29 cellular contexts compared by ENCODE assay signal in the genomic region with DNA sequence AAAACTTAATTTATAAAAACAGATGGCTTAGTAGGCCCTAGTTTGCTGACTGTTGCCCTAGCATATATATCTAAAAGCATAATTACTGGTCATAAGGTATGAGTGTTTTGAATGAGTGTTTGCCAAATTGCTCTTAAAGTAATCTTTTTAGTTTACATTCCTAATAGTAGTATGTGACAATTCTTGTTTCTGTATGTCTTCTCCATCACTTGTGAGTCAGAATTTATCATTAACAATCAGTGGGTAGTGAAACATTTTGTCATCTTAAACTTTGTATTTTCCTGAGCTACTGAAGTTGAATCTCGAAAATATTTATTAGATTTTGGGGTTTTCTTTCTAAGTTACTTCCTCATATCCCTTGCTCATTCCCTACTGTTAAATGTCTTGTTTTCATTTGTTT. TPM values are rescaled to one million over a fixed set of nuclear protein-coding genes. Genes with fewer than 3 reads are reported as not detected.
DNase-seq lines count a peak whose midpoint lies in the region; ATAC-seq and TF ChIP-seq lines count a peak whose summit lies in the region.
"Had no signal": no experiment of that assay in that cellular context is flagged by ENCODE, and none has a peak within 500 bp of the region (broad histone marks: within the 10 kb centered on the region; RNA-seq: fewer than 3 reads in every experiment).

No MANE protein-coding gene starts in this region.

- no peak overlapping the region for H2AFZ ChIP-seq in IMR-90 (replicated peaks; ENCODE audit: low read length, poor library complexity)
- H2AFZ ChIP-seq in osteoblast (ENCODE audit: low read length): no peak overlapping the region
- H2AFZ ChIP-seq: PC-9 had no signal

- no peak overlapping the region for H2BK15ac ChIP-seq in IMR-90 (ENCODE audit: low read depth, low read length)

- H3K9me1 ChIP-seq in IMR-90 (ENCODE audit: insufficient read depth, low read length): peaks cover 6% of the 10 kb centered on the region

- H2AK9ac ChIP-seq in IMR-90 (replicated peaks; ENCODE audit: low read depth, low read length, poor library complexity): no peak overlapping the region

- H2BK5ac ChIP-seq in IMR-90 (ENCODE audit: low read depth, low read length, poor library complexity, severe bottlenecking): peak overlapping the region; percentile 81

- H3K18ac ChIP-seq in IMR-90 (ENCODE audit: low read depth, low read length): no peak overlapping the region

- no peak for TF ChIP-seq RAD21 in IMR-90 (IDR thresholded peaks at IDR 0.05; ENCODE audit: low read length)

- dilution Hi-C loops in IMR-90 (cut with HindIII; ENCODE audit: low sequenced_read_pairs, unreplicated experiment): no loop called here

- no peaks in the 10 kb centered on the region for H3K9me3 ChIP-seq in IMR-90 (ENCODE audit: control insufficient read depth, insufficient read depth, low read length)
- no peaks in the 10 kb centered on the region for H3K9me3 ChIP-seq in osteoblast (ENCODE audit: low read depth, low read length)
- no peaks in the 10 kb centered on the region for H3K9me3 ChIP-seq in right cardiac atrium (ENCODE audit: control insufficient read depth, low read length)
- H3K9me3 ChIP-seq: Caco-2, colonic mucosa, neutrophil, prostate gland, tibial artery had no signal

- H4K5ac ChIP-seq in IMR-90 (ENCODE audit: low read depth, low read length): no peak overlapping the region

- no peak for TF ChIP-seq CTCF in AG09309 (IDR thresholded peaks at IDR 0.05; ENCODE audit: control insufficient read depth, insufficient read depth, low read depth, low read length, missing control alignments)
- TF ChIP-seq CTCF in IMR-90 (conservative IDR thresholded peaks at IDR 0.05; ENCODE audit: low read depth, low read length): no peak
- no peak for TF ChIP-seq CTCF in epithelial cell of esophagus (IDR thresholded peaks at IDR 0.05; ENCODE audit: insufficient read depth, low read depth, low read length, missing control alignments)
- no peak for TF ChIP-seq CTCF in osteoblast (IDR thresholded peaks at IDR 0.05; ENCODE audit: extremely low read depth, low read depth, low read length)

- H3K4me1 ChIP-seq in IMR-90 (ENCODE audit: control insufficient read depth, insufficient read depth, low read length): peaks cover 4% of the 10 kb centered on the region
- H3K4me1 ChIP-seq in osteoblast (ENCODE audit: insufficient read depth, low read length): peaks cover 4% of the 10 kb centered on the region
- no peaks in the 10 kb centered on the region for H3K4me1 ChIP-seq in right cardiac atrium (ENCODE audit: control insufficient read depth, insufficient read depth, low read length)
- H3K4me1 ChIP-seq: Caco-2, colonic mucosa, prostate gland, tibial artery had no signal

- H3K56ac ChIP-seq in IMR-90 (ENCODE audit: extremely low read depth, insufficient read depth, low read length): no peak overlapping the region

- no peak overlapping the region for H3K14ac ChIP-seq in IMR-90 (replicated peaks; ENCODE audit: low read depth, low read length)

- CTCF ChIA-PET in IMR-90 (lab: Yijun Ruan, JAX): interaction anchor here (0.6 to 1.0 kb wide), 3 partner anchors 40 to 78 kb away, joined by 5 to 8 read pairs (median 7); no protein-coding TSS in a partner anchor

- no peak overlapping the region for H3K4ac ChIP-seq in IMR-90 (ENCODE audit: low read depth, low read length)

- H3K27ac ChIP-seq in IMR-90 (ENCODE audit: insufficient read depth, low read length) (no peak overlapping the region), osteoblast (ENCODE audit: low read depth, low read length) (peak overlapping the region; percentile 16), right cardiac atrium (ENCODE audit: low read length) (no peak overlapping the region)
- H3K27ac ChIP-seq: C4-2B, colonic mucosa, neutrophil, PC-9, prostate gland, tibial artery had no signal

- no peak overlapping the region for H3K4me3 ChIP-seq in AG09309 (ENCODE audit: control insufficient read depth, low read depth, low read length)
- H3K4me3 ChIP-seq in IMR-90 (ENCODE audit: insufficient read depth, low read depth, low read length): no peak overlapping the region
- no peak overlapping the region for H3K4me3 ChIP-seq in epithelial cell of esophagus (ENCODE audit: low read length)
- no peak overlapping the region for H3K4me3 ChIP-seq in osteoblast (ENCODE audit: insufficient read depth, low read length)
- H3K4me3 ChIP-seq in right cardiac atrium (ENCODE audit: low read length): no peak overlapping the region
- H3K4me3 ChIP-seq: colonic mucosa, PC-9, prostate gland, tibial artery had no signal

- H4K20me1 ChIP-seq in IMR-90 (ENCODE audit: insufficient read depth, low read length) (peaks cover 3% of the 10 kb centered on the region; the same call in 1 of the 2 replicates), osteoblast (ENCODE audit: insufficient read depth, low read length) (no peaks in the 10 kb centered on the region)

- DNase-seq in AG09309 (ENCODE audit: low read depth) (peak; percentile 16), IMR-90 (peak; percentile 80), epithelial cell of esophagus (ENCODE audit: low read depth) (peak; percentile 20), osteoblast (ENCODE audit: insufficient read length, low spot score, missing footprints) (peak; percentile 76), NCI-H2081 (lab: John Stamatoyannopoulos, UW) (no peak), NOMO-1 treated with dmso at 0.1 percent for 144 hours (lab: John Stamatoyannopoulos, UW; ENCODE audit: unreplicated experiment) (no peak), right cardiac atrium (no peak)
- DNase-seq: activated CD8-positive, alpha-beta memory T cell treated with anti-CD3 and anti-CD28 coated beads, Interleukin-2, amount 10 ng/mL, durations not matched to agents 7 days and 5 days; activated naive CD4-positive, alpha-beta T cell treated with anti-CD3 and anti-CD28 coated beads, Interleukin-2, amount 10 ng/mL, durations not matched to agents 7 days and 5 days; amniotic stem cell; Caco-2; colonic mucosa; DMS79; effector CD8-positive, alpha-beta T cell; H9; hypothalamus; immature natural killer cell; KBM-7; MM.1S; NCI-H1436 treated with DMSO at 0.1 percent for 48 hours; NCI-H446 treated with DMSO at 0.1 percent for 48 hours; PC-9; Right ventricle myocardium superior; stimulated activated naive CD8-positive, alpha-beta T cell treated with anti-CD3 and anti-CD28 coated beads, Interleukin-15, amount 100 ng/mL, for 72 hours; T1000; tibial artery had no signal

- H3K27me3 ChIP-seq in IMR-90 (ENCODE audit: control insufficient read depth, insufficient read depth, low read length): no peaks in the 10 kb centered on the region
- H3K27me3 ChIP-seq in osteoblast (ENCODE audit: insufficient read depth, low read length): no peaks in the 10 kb centered on the region
- H3K27me3 ChIP-seq in right cardiac atrium (ENCODE audit: control insufficient read depth, insufficient read depth): no peaks in the 10 kb centered on the region
- H3K27me3 ChIP-seq: colonic mucosa, neutrophil, tibial artery had no signal

- POLR2A ChIA-PET in IMR-90 (lab: Charles Lee; ENCODE audit: unreplicated experiment): no interaction called here

- H3K4me2 ChIP-seq in IMR-90 (ENCODE audit: low read depth, low read length) (peak overlapping the region; percentile 43), osteoblast (ENCODE audit: insufficient read depth, low read length) (no peak overlapping the region)
- H3K4me2 ChIP-seq: PC-9 had no signal

- H2BK20ac ChIP-seq in IMR-90 (ENCODE audit: low read depth, low read length): no peak overlapping the region

- WGBS in IMR-90 (ENCODE audit: extremely low coverage in 2 of 2, insufficient read length in 1 of 2), 2 experiments: no CpG with 5 or more reads among the region's 1 CpG
- 89% methylated on average over 1 of the region's 1 CpG for WGBS in right cardiac atrium

- TF ChIP-seq POLR2A in IMR-90 (IDR thresholded peaks at IDR 0.05; ENCODE audit: low read depth, low read length): no peak

- peak overlapping the region in 1 of 2 experiments; percentile 4; a peak in 1 of 4 replicates for H4K8ac ChIP-seq in IMR-90 (ENCODE audit: low read depth in 2 of 2, low read length in 2 of 2)

- intact Hi-C loops in IMR-90 (cut with micrococcal nuclease): loop anchor here (2.0 to 10.0 kb wide), 2 partner anchors 62 to 178 kb away; no protein-coding TSS in a partner anchor
- intact Hi-C loops in right cardiac atrium (cut with DNase I): no loop called here

- H3K79me1 ChIP-seq in IMR-90 (ENCODE audit: low read depth in 1 of 2, low read length in 2 of 2): peaks cover 6 to 12% of the 10 kb centered on the region in 2 experiments; a peak in 3 of 4 replicates

- no peak overlapping the region for H2AK5ac ChIP-seq in IMR-90 (ENCODE audit: low read depth, low read length)

- H2BK120ac ChIP-seq in IMR-90 (ENCODE audit: low read depth, low read length): no peak overlapping the region

- no peaks in the 10 kb centered on the region for H3K79me2 ChIP-seq in osteoblast (ENCODE audit: insufficient read depth, low read length)

- BruUV-seq in IMR-90 (replicated peaks; lab: Mats Ljungman, UMichigan): no TSS peak

- no peak overlapping the region for H3K9ac ChIP-seq in IMR-90 (ENCODE audit: low read depth, low read length)

- H4K91ac ChIP-seq in IMR-90 (ENCODE audit: insufficient read depth, low read depth, low read length): no peak overlapping the region

- in situ Hi-C loops in IMR-90 (cut with MboI; ENCODE audit: low sequenced_read_pairs): no loop called here

- H3K23ac ChIP-seq in IMR-90 (ENCODE audit: low read depth, low read length): no peak overlapping the region

- H3K36me3 ChIP-seq in IMR-90 (ENCODE audit: control insufficient read depth, insufficient read depth, low read length) (no peaks in the 10 kb centered on the region; the same call in 1 of the 2 replicates), osteoblast (ENCODE audit: insufficient read depth, low read length) (no peaks in the 10 kb centered on the region)
- H3K36me3 ChIP-seq: colonic mucosa, prostate gland had no signal

- ATAC-seq in IMR-90 (ENCODE audit: low read depth) (peak; percentile 79), right cardiac atrium (no peak)
- ATAC-seq: activated CD8-positive, alpha-beta memory T cell treated with anti-CD3 and anti-CD28 coated beads, Interleukin-2, amount 10 ng/mL, durations not matched to agents 7 days and 5 days; stimulated activated naive CD8-positive, alpha-beta T cell treated with anti-CD3 and anti-CD28 coated beads, Interleukin-15, amount 100 ng/mL, for 72 hours had no signal

TF ChIP-seq in IMR-90, 13 proteins besides CTCF, POLR2A, EP300 and RAD21 (continues in another document):
- TF ChIP-seq RFX5 (IDR thresholded peaks at IDR 0.05; ENCODE audit: low read depth, low read length) (no peak), BHLHE40 (IDR thresholded peaks at IDR 0.05; ENCODE audit: low read depth, low read length) (no peak), CEBPB (IDR thresholded peaks at IDR 0.05; ENCODE audit: low read depth, low read length) (peak; percentile 34; the same call in 1 of the 2 replicates), NFE2L2 (IDR thresholded peaks at IDR 0.05; ENCODE audit: low read depth, low read length) (no peak), FOS (IDR thresholded peaks at IDR 0.05; ENCODE audit: low read depth, low read length) (peak; percentile 56; the same call in 1 of the 2 replicates)

RNA-seq across cellular contexts. Expression of a gene that starts 49.6 kb away (rescaled TPM):
- total RNA-seq in IMR-90 (2012; rRNA removed) (58.4 and 76.1 TPM in 2 replicates), osteoblast (65.7 and 67.0 TPM in 2 replicates), right cardiac atrium (10 to 100 TPM; 41.2 to 46.3 (median 41.8) TPM)
- polyA plus RNA-seq in IMR-90 (2012; rRNA removed) (7.3 and 9.4 TPM in 2 replicates), right cardiac atrium (5.4 TPM)
- polyA plus RNA-seq in IMR-90 (2012; cell fraction: cytosol; rRNA removed): 2.5 and 3.6 TPM in 2 replicates
- 5.6 and 10.5 TPM in 2 replicates for polyA plus RNA-seq in IMR-90 (2012; cell fraction: nucleus; rRNA removed; ENCODE audit: low replicate concordance)

Comparison
In these comparisons a context has a peak if more than half of its experiments do, and no peak if none do; other contexts are left out.
1. DNase-seq: peak in AG09309 (single experiment), IMR-90 (single experiment), epithelial cell of esophagus (single experiment) and osteoblast (single experiment); none in NCI-H2081 (0 of 2), NOMO-1 treated with dmso at 0.1 percent for 144 hours (single experiment) and right cardiac atrium (0 of 3).